ENCODE assay signal across 8 cellular contexts in the genomic region with DNA sequence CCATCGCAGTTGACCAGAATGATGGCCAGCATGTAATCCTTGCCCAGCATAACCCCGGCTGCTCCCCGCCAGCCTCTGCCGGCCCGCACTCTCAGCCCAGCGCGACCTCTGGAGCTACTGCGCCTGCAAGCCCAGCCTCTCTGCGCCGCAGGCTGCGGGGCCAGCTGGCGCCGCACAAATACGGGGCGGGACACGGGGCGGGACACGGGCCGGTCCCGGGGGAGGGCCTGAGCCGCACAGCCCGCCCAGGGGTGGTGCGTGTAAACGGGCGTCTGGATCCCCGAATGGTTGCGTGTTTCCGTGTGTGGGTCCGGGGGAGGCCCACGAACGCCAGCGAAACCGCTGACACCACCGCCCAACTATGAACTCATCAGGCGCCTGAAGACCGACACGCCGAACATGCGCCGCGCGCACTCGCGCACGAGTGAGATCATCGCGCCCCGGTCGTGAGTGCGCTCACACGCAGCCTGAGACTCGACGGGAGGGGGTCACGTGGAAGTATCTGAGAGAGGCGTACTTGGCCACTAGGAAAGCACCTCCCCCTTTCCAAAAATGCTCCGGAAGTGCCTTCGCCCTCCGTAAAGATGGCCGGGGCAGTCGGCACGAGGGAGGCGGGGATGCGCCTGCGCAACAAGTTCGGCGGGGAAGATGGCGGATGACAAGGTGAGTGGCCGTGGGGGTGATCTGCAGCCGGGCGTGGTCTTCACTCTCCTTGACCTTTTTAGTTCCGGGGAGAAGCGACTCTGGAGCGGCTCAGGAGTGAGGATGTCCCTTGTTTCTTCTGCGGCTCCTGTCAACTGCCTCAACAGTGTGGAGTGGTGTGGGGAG. TPM values are rescaled to one million over a fixed set of nuclear protein-coding genes. Genes with fewer than 3 reads are reported as not detected.
A peak's percentile ranks its signal among the peaks of the same experiment; 100 is the strongest.
DNase-seq lines count a peak whose midpoint lies in the region; ATAC-seq, FAIRE-seq and TF ChIP-seq lines count a peak whose summit lies in the region.

A gene with protein sequence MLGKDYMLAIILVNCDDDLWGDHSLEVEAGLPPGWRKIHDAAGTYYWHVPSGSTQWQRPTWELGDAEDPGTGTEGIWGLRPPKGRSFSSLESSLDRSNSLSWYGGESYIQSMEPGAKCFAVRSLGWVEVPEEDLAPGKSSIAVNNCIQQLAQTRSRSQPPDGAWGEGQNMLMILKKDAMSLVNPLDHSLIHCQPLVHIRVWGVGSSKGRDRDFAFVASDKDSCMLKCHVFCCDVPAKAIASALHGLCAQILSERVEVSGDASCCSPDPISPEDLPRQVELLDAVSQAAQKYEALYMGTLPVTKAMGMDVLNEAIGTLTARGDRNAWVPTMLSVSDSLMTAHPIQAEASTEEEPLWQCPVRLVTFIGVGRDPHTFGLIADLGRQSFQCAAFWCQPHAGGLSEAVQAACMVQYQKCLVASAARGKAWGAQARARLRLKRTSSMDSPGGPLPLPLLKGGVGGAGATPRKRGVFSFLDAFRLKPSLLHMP (minus strand): TSS at position 403 of the 828 bp plus-strand sequence. CDS start 353 bp downstream, at position 50.
A gene with protein sequence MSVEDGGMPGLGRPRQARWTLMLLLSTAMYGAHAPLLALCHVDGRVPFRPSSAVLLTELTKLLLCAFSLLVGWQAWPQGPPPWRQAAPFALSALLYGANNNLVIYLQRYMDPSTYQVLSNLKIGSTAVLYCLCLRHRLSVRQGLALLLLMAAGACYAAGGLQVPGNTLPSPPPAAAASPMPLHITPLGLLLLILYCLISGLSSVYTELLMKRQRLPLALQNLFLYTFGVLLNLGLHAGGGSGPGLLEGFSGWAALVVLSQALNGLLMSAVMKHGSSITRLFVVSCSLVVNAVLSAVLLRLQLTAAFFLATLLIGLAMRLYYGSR (plus strand): TSS at position 633 of the 828 bp plus-strand sequence. CDS start 2,342 bp downstream, outside the sequence.

- H3K4me2 ChIP-seq in keratinocyte (ENCODE audit: control insufficient read depth, extremely low read depth, insufficient read depth, low read depth, low read length), result peak within 1 kb of the TSS; percentile 93

- dilution Hi-C loops in keratinocyte (cut with MboI; ENCODE audit: extremely low pct_ligation_motif_present, low sequenced_read_pairs), result no loop called here

- DNase-seq in AG09319 (ENCODE audit: extremely low read depth, low read depth), result peak; percentile 98
- DNase-seq in NCI-H510A (lab: John Stamatoyannopoulos, UW), result peak; percentile 74
- DNase-seq in activated CD4-positive, alpha-beta T cell treated with anti-CD3 and anti-CD28 coated beads for 1 hour, result peak; percentile 95
- peak; percentile 97 for DNase-seq in cerebellum (ENCODE audit: low spot score)
- DNase-seq in keratinocyte (ENCODE audit: low read depth, low spot score), result peak; percentile 92
- peak; percentile 84 to 92 for DNase-seq in stimulated activated CD4-positive, alpha-beta T cell treated with anti-CD3 and anti-CD28 coated beads, Interleukin-15, amount 100 ng/mL, for 1 hour (ENCODE audit: low read depth in 1 of 2, low spot score in 1 of 2)

- H3K36me3 ChIP-seq in keratinocyte (ENCODE audit: control insufficient read depth in 2 of 2, extremely low read depth in 1 of 2, insufficient read depth in 2 of 2, low read length in 2 of 2), result peaks cover 16 to 23% of the 10 kb centered on the region in 2 experiments

- peak within 1 kb of the TSS; percentile 93 for H3K27ac ChIP-seq in keratinocyte (ENCODE audit: control insufficient read depth, insufficient read depth, low read length)

- FAIRE-seq in keratinocyte (lab: Jason Lieb, UNC), result peak; percentile 71

- peaks cover 26% of the 10 kb centered on the region for H3K79me2 ChIP-seq in keratinocyte (ENCODE audit: control insufficient read depth, insufficient read depth, low read length)

- peak within 1 kb of the TSS; percentile 93 for H3K9ac ChIP-seq in keratinocyte (ENCODE audit: control insufficient read depth, extremely low read depth, insufficient read depth, low read length)

- H3K27me3 ChIP-seq in keratinocyte (ENCODE audit: control insufficient read depth, extremely low read depth, insufficient read depth, low read length), result no peaks in the 10 kb centered on the region

- H3K4me3 ChIP-seq in keratinocyte (ENCODE audit: control insufficient read depth in 2 of 3, extremely low read depth in 1 of 3, insufficient read depth in 2 of 3, low read depth in 1 of 3, low read length in 3 of 3), result peak within 1 kb of the TSS; percentile 73 to 95 (median 87)

- H3K4me1 ChIP-seq in keratinocyte (ENCODE audit: control insufficient read depth, extremely low read depth, insufficient read depth, low read length), result peaks cover 23% of the 10 kb centered on the region

- H2AFZ ChIP-seq in keratinocyte (ENCODE audit: control insufficient read depth, low read length), result peak within 1 kb of the TSS; percentile 87

- no peaks in the 10 kb centered on the region for H3K9me3 ChIP-seq in keratinocyte (ENCODE audit: control insufficient read depth, low read depth, low read length)

- H4K20me1 ChIP-seq in keratinocyte (ENCODE audit: control insufficient read depth, extremely low read depth, insufficient read depth, low read length), result no peaks in the 10 kb centered on the region

- H3K9me1 ChIP-seq in keratinocyte (ENCODE audit: control insufficient read depth, extremely low read depth, insufficient read depth, low read length), result no peaks in the 10 kb centered on the region

- no peak for TF ChIP-seq CTCF in AG09319 (IDR thresholded peaks at IDR 0.05; ENCODE audit: low read depth, low read length)
- no peak for TF ChIP-seq CTCF in keratinocyte (optimal IDR thresholded peaks at IDR 0.05 in 1 of 3, IDR thresholded peaks at IDR 0.05 in 1 of 3, conservative IDR thresholded peaks at IDR 0.05 in 1 of 3; ENCODE audit: extremely low read depth in 1 of 3, insufficient read depth in 2 of 3, low read length in 3 of 3)

- ATAC-seq in GM19035 (IDR thresholded peaks at IDR 0.05; ENCODE audit: unreplicated experiment) (peak; percentile 90), HG03378 (IDR thresholded peaks at IDR 0.05; ENCODE audit: unreplicated experiment) (peak; percentile 88)

RNA-seq across cellular contexts. Expression of the first gene that starts in this region (rescaled TPM):
- 38.8 TPM for total RNA-seq in cerebellum
- 6.7 to 12.4 TPM (median 7.1 TPM) in 3 replicates for polyA plus RNA-seq in keratinocyte
- polyA plus RNA-seq in keratinocyte (2011; ENCODE audit: low read depth), result 4.0 TPM
- polyA plus RNA-seq in keratinocyte (2011; cell fraction: cytosol; rRNA removed), result 1.4 and 2.4 TPM in 2 replicates
- 40.3 and 44.0 TPM in 2 replicates for polyA plus RNA-seq in keratinocyte (2011; cell fraction: nucleus; rRNA removed)
- 4.4 and 17.2 TPM in 2 replicates for polyA plus RNA-seq in keratinocyte (2012; ENCODE audit: low replicate concordance)
- polyA minus RNA-seq in keratinocyte, result 12.6 to 18.5 TPM (median 15.9 TPM) in 3 replicates
- 2.1 TPM for polyA minus RNA-seq in keratinocyte (2011; cell fraction: cytosol; rRNA and poly(A)+ RNA removed)
- 5.9 and 8.6 TPM in 2 replicates for polyA minus RNA-seq in keratinocyte (2011; cell fraction: nucleus; rRNA and poly(A)+ RNA removed)

RNA-seq across cellular contexts. Expression of the second gene that starts in this region (rescaled TPM):
- 11.5 TPM for total RNA-seq in cerebellum
- 63.1 to 95.7 TPM (median 63.5 TPM) in 3 replicates for polyA plus RNA-seq in keratinocyte
- 7.7 TPM for polyA plus RNA-seq in keratinocyte (2011; ENCODE audit: low read depth)
- polyA plus RNA-seq in keratinocyte (2011; cell fraction: cytosol; rRNA removed), result 80.5 and 89.5 TPM in 2 replicates
- polyA plus RNA-seq in keratinocyte (2011; cell fraction: nucleus; rRNA removed), result 65.0 and 85.0 TPM in 2 replicates
- 69.7 and 77.9 TPM in 2 replicates for polyA plus RNA-seq in keratinocyte (2012; ENCODE audit: low replicate concordance)
- 70.9 to 195 TPM (median 80.6 TPM) in 3 replicates for polyA minus RNA-seq in keratinocyte
- 38.2 TPM for polyA minus RNA-seq in keratinocyte (2011; cell fraction: cytosol; rRNA and poly(A)+ RNA removed)
- polyA minus RNA-seq in keratinocyte (2011; cell fraction: nucleus; rRNA and poly(A)+ RNA removed), result 16.8 and 37.3 TPM in 2 replicates

Comparison
In these comparisons a context has a peak if more than half of its experiments do, and no peak if none do; other contexts are left out.
1. Peak in every context shown above with its lines: DNase-seq, ATAC-seq, H3K4me3 ChIP-seq and H3K27ac ChIP-seq.